ENCODE assay signal across 11 cellular contexts in genomic region chr2:30287857-30288513, GRCh38. TPM values are rescaled to one million over a fixed set of nuclear protein-coding genes. Genes with fewer than 3 reads are reported as not detected.
A peak's percentile ranks its signal among the peaks of the same experiment; 100 is the strongest.
DNase-seq lines count a peak whose midpoint lies in the region; ATAC-seq and TF ChIP-seq lines count a peak whose summit lies in the region.
"Had no signal": no experiment of that assay in that cellular context is flagged by ENCODE, and none has a peak within 500 bp of the region (broad histone marks: within the 10 kb centered on the region; RNA-seq: fewer than 3 reads in every experiment).

No MANE protein-coding gene starts in this region.

- H3K9me3 ChIP-seq in CD8-positive, alpha-beta T cell (ENCODE audit: low read length): no peaks in the 10 kb centered on the region
- H3K9me3 ChIP-seq: Caco-2 had no signal

- H3K4me3 ChIP-seq in CD8-positive, alpha-beta T cell (ENCODE audit: low read depth, low read length): no peak overlapping the region

- no peak overlapping the region for H3K27ac ChIP-seq in CD8-positive, alpha-beta T cell (ENCODE audit: low read depth, low read length)

- no peak overlapping the region for H3K27ac Mint-ChIP-seq in CD8-positive, alpha-beta T cell
- H3K27ac Mint-ChIP-seq in activated T-helper 2 cell treated with anti-CD3 and anti-CD28 coated beads, Interferon-gamma antibody, Interleukin-2, Interleukin-4, amounts not matched to agents 10 μg/mL and 5 μg/mL and 100 μg/mL, durations not matched to agents 14 hours and 24 hours and 36 hours: peak overlapping the region; percentile 18
- no peak overlapping the region for H3K27ac Mint-ChIP-seq in HFFc6
- H3K27ac Mint-ChIP-seq in nephron progenitor cell: no peak overlapping the region

- no peaks in the 10 kb centered on the region for H3K36me3 ChIP-seq in CD8-positive, alpha-beta T cell (ENCODE audit: insufficient read depth, low read length)

- TF ChIP-seq CTCF in CD8-positive, alpha-beta T cell (IDR thresholded peaks at IDR 0.05): no peak
- TF ChIP-seq CTCF in HFFc6 (IDR thresholded peaks at IDR 0.05) (no peak), nephron progenitor cell (IDR thresholded peaks at IDR 0.05) (no peak)

- intact Hi-C loops in CD8-positive, alpha-beta T cell (cut with DNase I, micrococcal nuclease): no loop called here
- intact Hi-C loops in activated T-helper 2 cell treated with anti-CD3 and anti-CD28 coated beads, Interferon-gamma antibody, Interleukin-2, Interleukin-4, amounts not matched to agents 10 μg/mL and 5 μg/mL and 100 μg/mL, durations not matched to agents 14 hours and 24 hours and 36 hours (cut with micrococcal nuclease): no loop called here
- intact Hi-C loops in posterior vena cava (cut with DNase I): no loop called here

- no peaks in the 10 kb centered on the region for H3K27me3 ChIP-seq in CD8-positive, alpha-beta T cell (ENCODE audit: insufficient read depth, low read length)

- no peaks in the 10 kb centered on the region for H3K9me3 Mint-ChIP-seq in CD8-positive, alpha-beta T cell
- no peaks in the 10 kb centered on the region for H3K9me3 Mint-ChIP-seq in activated T-helper 2 cell treated with anti-CD3 and anti-CD28 coated beads, Interferon-gamma antibody, Interleukin-2, Interleukin-4, amounts not matched to agents 10 μg/mL and 5 μg/mL and 100 μg/mL, durations not matched to agents 14 hours and 24 hours and 36 hours
- no peaks in the 10 kb centered on the region; the same call in 1 of the 2 replicates for H3K9me3 Mint-ChIP-seq in HFFc6
- H3K9me3 Mint-ChIP-seq in nephron progenitor cell: no peaks in the 10 kb centered on the region

- no peak overlapping the region for H3K4me3 Mint-ChIP-seq in CD8-positive, alpha-beta T cell
- H3K4me3 Mint-ChIP-seq in activated T-helper 2 cell treated with anti-CD3 and anti-CD28 coated beads, Interferon-gamma antibody, Interleukin-2, Interleukin-4, amounts not matched to agents 10 μg/mL and 5 μg/mL and 100 μg/mL, durations not matched to agents 14 hours and 24 hours and 36 hours (ENCODE audit: low read depth): no peak overlapping the region
- H3K4me3 Mint-ChIP-seq in HFFc6 (no peak overlapping the region), nephron progenitor cell (no peak overlapping the region)

- peak; percentile 8 for ATAC-seq in CD8-positive, alpha-beta T cell
- ATAC-seq in GM19468 (IDR thresholded peaks at IDR 0.05; ENCODE audit: extremely low read depth, unreplicated experiment) (peak; percentile 34), HG03175 (IDR thresholded peaks at IDR 0.05; ENCODE audit: unreplicated experiment) (peak; percentile 69)

- DNase-seq in CD8-positive, alpha-beta T cell: no peak
- no peak for DNase-seq in activated T-helper 2 cell treated with anti-CD3 and anti-CD28 coated beads, Interferon-gamma antibody, Interleukin-2, Interleukin-4, amounts not matched to agents 10 μg/mL and 5 μg/mL and 100 μg/mL, durations not matched to agents 14 hours and 24 hours and 36 hours (ENCODE audit: low spot score)
- DNase-seq in HFFc6: no peak
- no peak for DNase-seq in posterior vena cava (ENCODE audit: low spot score)
- DNase-seq in activated CD4-positive, CD25-positive, alpha-beta regulatory T cell (lab: John Stamatoyannopoulos, UW): no peak
- no peak for DNase-seq in nephron progenitor cell
- DNase-seq: Caco-2; effector CD8-positive, alpha-beta T cell; kidney glomerular epithelial cell had no signal

- H3K27me3 Mint-ChIP-seq in CD8-positive, alpha-beta T cell (ENCODE audit: low read depth): no peaks in the 10 kb centered on the region
- H3K27me3 Mint-ChIP-seq in activated T-helper 2 cell treated with anti-CD3 and anti-CD28 coated beads, Interferon-gamma antibody, Interleukin-2, Interleukin-4, amounts not matched to agents 10 μg/mL and 5 μg/mL and 100 μg/mL, durations not matched to agents 14 hours and 24 hours and 36 hours (ENCODE audit: low read depth): no peaks in the 10 kb centered on the region
- peaks cover 2% of the 10 kb centered on the region; the same call in 1 of the 2 replicates for H3K27me3 Mint-ChIP-seq in HFFc6 (ENCODE audit: insufficient read depth)
- peaks cover 6% of the 10 kb centered on the region for H3K27me3 Mint-ChIP-seq in nephron progenitor cell (ENCODE audit: low read depth, poor library complexity)

- CTCF ChIA-PET in CD8-positive, alpha-beta T cell (lab: Charles Lee): interaction anchor here (0.7 to 1.8 kb wide), 4 partner anchors 123 to 424 kb away, joined by 3 to 6 read pairs (median 4); partner anchors contain the start of gene LCLAT1

- peaks cover 20% of the 10 kb centered on the region for H3K4me1 ChIP-seq in CD8-positive, alpha-beta T cell (ENCODE audit: insufficient read depth, low read length)
- H3K4me1 ChIP-seq: Caco-2 had no signal

- H3K36me3 Mint-ChIP-seq in CD8-positive, alpha-beta T cell: no peaks in the 10 kb centered on the region
- H3K36me3 Mint-ChIP-seq in activated T-helper 2 cell treated with anti-CD3 and anti-CD28 coated beads, Interferon-gamma antibody, Interleukin-2, Interleukin-4, amounts not matched to agents 10 μg/mL and 5 μg/mL and 100 μg/mL, durations not matched to agents 14 hours and 24 hours and 36 hours (ENCODE audit: low read depth): no peaks in the 10 kb centered on the region
- no peaks in the 10 kb centered on the region for H3K36me3 Mint-ChIP-seq in HFFc6 (ENCODE audit: low read depth)
- no peaks in the 10 kb centered on the region for H3K36me3 Mint-ChIP-seq in nephron progenitor cell (ENCODE audit: low read depth)

- POLR2A ChIA-PET in CD8-positive, alpha-beta T cell (lab: Charles Lee): interaction anchor here (1.2 to 1.9 kb wide), 6 partner anchors 10 to 49 kb away, joined by 3 to 7 read pairs (median 4); no protein-coding TSS in a partner anchor

- H3K4me1 Mint-ChIP-seq in CD8-positive, alpha-beta T cell (ENCODE audit: low read depth): peaks cover 28% of the 10 kb centered on the region
- peaks cover 29% of the 10 kb centered on the region for H3K4me1 Mint-ChIP-seq in activated T-helper 2 cell treated with anti-CD3 and anti-CD28 coated beads, Interferon-gamma antibody, Interleukin-2, Interleukin-4, amounts not matched to agents 10 μg/mL and 5 μg/mL and 100 μg/mL, durations not matched to agents 14 hours and 24 hours and 36 hours (ENCODE audit: low read depth)
- H3K4me1 Mint-ChIP-seq in HFFc6 (ENCODE audit: low read depth) (peaks cover 22% of the 10 kb centered on the region), nephron progenitor cell (peaks cover 34% of the 10 kb centered on the region)

RNA-seq across cellular contexts. Expression of gene LBH, which starts 56.7 kb away (rescaled TPM):
- total RNA-seq in CD8-positive, alpha-beta T cell: 100 to 1,000 TPM; 127 to 133 TPM
- 60.8 and 61.1 TPM in 2 replicates for total RNA-seq in activated T-helper 2 cell treated with anti-CD3 and anti-CD28 coated beads, Interferon-gamma antibody, Interleukin-2, Interleukin-4, amounts not matched to agents 10 μg/mL and 5 μg/mL and 100 μg/mL, durations not matched to agents 14 hours and 24 hours and 36 hours
- 10 to 100 TPM; 24.4 to 99.2 (median 92.8) TPM for total RNA-seq in HFFc6 (2021; fragmentation: NEBNext Ultra II Directional; extraction: Animal tissue kit (Norgen Biotek cat#: 25700))
- total RNA-seq in posterior vena cava: 100 to 1,000 TPM; 104 to 280 TPM

Comparison
In these comparisons a context has a peak if more than half of its experiments do, and no peak if none do; other contexts are left out.
1. ATAC-seq: peak in every context shown above with its lines; median percentile 69 in HG03175; 34 in GM19468; 8 in CD8-positive, alpha-beta T cell.